1 cellular context compared by ENCODE assay signal in the genomic region with DNA sequence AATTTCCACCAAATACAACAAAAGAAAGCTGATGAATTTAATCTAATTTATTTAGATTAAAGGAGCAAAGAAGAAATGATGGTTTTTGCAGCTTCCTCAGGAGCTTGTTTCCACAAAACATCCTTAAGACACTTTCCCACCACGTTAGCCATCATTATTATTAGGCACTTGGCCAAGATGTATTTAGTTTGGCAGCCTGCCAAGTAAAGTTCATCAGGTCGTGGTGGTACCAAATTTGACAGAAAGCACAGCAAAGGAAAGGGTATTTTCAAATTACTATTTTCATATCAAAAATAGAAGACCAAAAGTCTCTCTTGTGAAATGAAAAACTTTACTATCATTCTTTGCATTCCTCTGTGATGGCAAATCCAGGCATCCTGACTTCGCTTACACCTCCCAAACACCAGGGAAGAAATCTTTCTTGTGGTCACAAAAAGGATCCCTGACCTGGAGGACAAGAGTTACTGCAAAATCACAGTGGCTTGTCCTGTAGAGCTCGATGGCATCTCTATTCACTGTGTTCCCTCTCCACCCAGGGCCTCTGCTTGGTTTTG.
TF ChIP-seq lines count a peak whose summit lies in the region.

No MANE protein-coding gene starts in this region.

TF ChIP-seq in HEK293, 187 proteins besides CTCF, POLR2A, EP300 and RAD21 (continued from another document):
- TF ChIP-seq ZNF670 (tag by site-specific recombination; IDR thresholded peaks at IDR 0.05; ENCODE audit: low read depth) (no peak), ZBTB21 (tag by site-specific recombination; IDR thresholded peaks at IDR 0.05) (no peak), ZNF544 (tag by site-specific recombination; IDR thresholded peaks at IDR 0.05) (0 out of 2 replicates have a peak, but pooled peaks have one; percentile 30), ZNF394 (tag by site-specific recombination; IDR thresholded peaks at IDR 0.05; ENCODE audit: borderline replicate concordance) (no peak), ZNF776 (tag by site-specific recombination; IDR thresholded peaks at IDR 0.05; ENCODE audit: borderline replicate concordance) (0 out of 2 replicates have a peak, but pooled peaks have one; percentile 27), HOXC10 (CRISPR knock-in tag; IDR thresholded peaks at IDR 0.05) (no peak), ZNF2 (tag by site-specific recombination; IDR thresholded peaks at IDR 0.05) (no peak), ZNF239 (tag by site-specific recombination; IDR thresholded peaks at IDR 0.05) (no peak), ZNF157 (tag by site-specific recombination; IDR thresholded peaks at IDR 0.05) (no peak), ZNF560 (tag by site-specific recombination; IDR thresholded peaks at IDR 0.05; ENCODE audit: borderline replicate concordance) (no peak), ZNF76 (tag by site-specific recombination; IDR thresholded peaks at IDR 0.05; ENCODE audit: borderline replicate concordance, low read depth) (no peak), ZNF404 (tag by site-specific recombination; IDR thresholded peaks at IDR 0.05) (no peak), ZNF132 (tag by site-specific recombination; IDR thresholded peaks at IDR 0.05; ENCODE audit: borderline replicate concordance) (0 out of 2 replicates have a peak, but pooled peaks have one; percentile 23), HOXD13 (CRISPR knock-in tag; IDR thresholded peaks at IDR 0.05; ENCODE audit: borderline replicate concordance) (no peak), ZNF623 (tag by site-specific recombination; IDR thresholded peaks at IDR 0.05) (no peak), ZNF660 (tag by site-specific recombination; IDR thresholded peaks at IDR 0.05) (0 out of 2 replicates have a peak, but pooled peaks have one; percentile 41), YY1 (tag by site-specific recombination; IDR thresholded peaks at IDR 0.05) (no peak), ZNF510 (tag by site-specific recombination; IDR thresholded peaks at IDR 0.05; ENCODE audit: insufficient replicate concordance) (no peak), KLF8 (tag by site-specific recombination; IDR thresholded peaks at IDR 0.05) (no peak)
- TF ChIP-seq, protein P1, sequence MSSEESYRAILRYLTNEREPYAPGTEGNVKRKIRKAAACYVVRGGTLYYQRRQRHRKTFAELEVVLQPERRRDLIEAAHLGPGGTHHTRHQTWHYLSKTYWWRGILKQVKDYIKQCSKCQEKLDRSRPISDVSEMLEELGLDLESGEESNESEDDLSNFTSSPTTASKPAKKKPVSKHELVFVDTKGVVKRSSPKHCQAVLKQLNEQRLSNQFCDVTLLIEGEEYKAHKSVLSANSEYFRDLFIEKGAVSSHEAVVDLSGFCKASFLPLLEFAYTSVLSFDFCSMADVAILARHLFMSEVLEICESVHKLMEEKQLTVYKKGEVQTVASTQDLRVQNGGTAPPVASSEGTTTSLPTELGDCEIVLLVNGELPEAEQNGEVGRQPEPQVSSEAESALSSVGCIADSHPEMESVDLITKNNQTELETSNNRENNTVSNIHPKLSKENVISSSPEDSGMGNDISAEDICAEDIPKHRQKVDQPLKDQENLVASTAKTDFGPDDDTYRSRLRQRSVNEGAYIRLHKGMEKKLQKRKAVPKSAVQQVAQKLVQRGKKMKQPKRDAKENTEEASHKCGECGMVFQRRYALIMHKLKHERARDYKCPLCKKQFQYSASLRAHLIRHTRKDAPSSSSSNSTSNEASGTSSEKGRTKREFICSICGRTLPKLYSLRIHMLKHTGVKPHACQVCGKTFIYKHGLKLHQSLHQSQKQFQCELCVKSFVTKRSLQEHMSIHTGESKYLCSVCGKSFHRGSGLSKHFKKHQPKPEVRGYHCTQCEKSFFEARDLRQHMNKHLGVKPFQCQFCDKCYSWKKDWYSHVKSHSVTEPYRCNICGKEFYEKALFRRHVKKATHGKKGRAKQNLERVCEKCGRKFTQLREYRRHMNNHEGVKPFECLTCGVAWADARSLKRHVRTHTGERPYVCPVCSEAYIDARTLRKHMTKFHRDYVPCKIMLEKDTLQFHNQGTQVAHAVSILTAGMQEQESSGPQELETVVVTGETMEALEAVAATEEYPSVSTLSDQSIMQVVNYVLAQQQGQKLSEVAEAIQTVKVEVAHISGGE (tag by site-specific recombination; conservative IDR thresholded peaks at IDR 0.05; ENCODE audit: low read depth): no peak
- TF ChIP-seq, protein P2, sequence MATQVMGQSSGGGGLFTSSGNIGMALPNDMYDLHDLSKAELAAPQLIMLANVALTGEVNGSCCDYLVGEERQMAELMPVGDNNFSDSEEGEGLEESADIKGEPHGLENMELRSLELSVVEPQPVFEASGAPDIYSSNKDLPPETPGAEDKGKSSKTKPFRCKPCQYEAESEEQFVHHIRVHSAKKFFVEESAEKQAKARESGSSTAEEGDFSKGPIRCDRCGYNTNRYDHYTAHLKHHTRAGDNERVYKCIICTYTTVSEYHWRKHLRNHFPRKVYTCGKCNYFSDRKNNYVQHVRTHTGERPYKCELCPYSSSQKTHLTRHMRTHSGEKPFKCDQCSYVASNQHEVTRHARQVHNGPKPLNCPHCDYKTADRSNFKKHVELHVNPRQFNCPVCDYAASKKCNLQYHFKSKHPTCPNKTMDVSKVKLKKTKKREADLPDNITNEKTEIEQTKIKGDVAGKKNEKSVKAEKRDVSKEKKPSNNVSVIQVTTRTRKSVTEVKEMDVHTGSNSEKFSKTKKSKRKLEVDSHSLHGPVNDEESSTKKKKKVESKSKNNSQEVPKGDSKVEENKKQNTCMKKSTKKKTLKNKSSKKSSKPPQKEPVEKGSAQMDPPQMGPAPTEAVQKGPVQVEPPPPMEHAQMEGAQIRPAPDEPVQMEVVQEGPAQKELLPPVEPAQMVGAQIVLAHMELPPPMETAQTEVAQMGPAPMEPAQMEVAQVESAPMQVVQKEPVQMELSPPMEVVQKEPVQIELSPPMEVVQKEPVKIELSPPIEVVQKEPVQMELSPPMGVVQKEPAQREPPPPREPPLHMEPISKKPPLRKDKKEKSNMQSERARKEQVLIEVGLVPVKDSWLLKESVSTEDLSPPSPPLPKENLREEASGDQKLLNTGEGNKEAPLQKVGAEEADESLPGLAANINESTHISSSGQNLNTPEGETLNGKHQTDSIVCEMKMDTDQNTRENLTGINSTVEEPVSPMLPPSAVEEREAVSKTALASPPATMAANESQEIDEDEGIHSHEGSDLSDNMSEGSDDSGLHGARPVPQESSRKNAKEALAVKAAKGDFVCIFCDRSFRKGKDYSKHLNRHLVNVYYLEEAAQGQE (tag by site-specific recombination; IDR thresholded peaks at IDR 0.05): no peak
- TF ChIP-seq, protein P3, sequence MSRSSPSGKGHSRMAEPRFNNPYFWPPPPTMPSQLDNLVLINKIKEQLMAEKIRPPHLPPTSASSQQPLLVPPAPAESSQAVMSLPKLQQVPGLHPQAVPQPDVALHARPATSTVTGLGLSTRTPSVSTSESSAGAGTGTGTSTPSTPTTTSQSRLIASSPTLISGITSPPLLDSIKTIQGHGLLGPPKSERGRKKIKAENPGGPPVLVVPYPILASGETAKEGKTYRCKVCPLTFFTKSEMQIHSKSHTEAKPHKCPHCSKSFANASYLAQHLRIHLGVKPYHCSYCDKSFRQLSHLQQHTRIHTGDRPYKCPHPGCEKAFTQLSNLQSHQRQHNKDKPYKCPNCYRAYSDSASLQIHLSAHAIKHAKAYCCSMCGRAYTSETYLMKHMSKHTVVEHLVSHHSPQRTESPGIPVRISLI (tag by site-specific recombination; IDR thresholded peaks at IDR 0.05): no peak
- TF ChIP-seq, protein P4, sequence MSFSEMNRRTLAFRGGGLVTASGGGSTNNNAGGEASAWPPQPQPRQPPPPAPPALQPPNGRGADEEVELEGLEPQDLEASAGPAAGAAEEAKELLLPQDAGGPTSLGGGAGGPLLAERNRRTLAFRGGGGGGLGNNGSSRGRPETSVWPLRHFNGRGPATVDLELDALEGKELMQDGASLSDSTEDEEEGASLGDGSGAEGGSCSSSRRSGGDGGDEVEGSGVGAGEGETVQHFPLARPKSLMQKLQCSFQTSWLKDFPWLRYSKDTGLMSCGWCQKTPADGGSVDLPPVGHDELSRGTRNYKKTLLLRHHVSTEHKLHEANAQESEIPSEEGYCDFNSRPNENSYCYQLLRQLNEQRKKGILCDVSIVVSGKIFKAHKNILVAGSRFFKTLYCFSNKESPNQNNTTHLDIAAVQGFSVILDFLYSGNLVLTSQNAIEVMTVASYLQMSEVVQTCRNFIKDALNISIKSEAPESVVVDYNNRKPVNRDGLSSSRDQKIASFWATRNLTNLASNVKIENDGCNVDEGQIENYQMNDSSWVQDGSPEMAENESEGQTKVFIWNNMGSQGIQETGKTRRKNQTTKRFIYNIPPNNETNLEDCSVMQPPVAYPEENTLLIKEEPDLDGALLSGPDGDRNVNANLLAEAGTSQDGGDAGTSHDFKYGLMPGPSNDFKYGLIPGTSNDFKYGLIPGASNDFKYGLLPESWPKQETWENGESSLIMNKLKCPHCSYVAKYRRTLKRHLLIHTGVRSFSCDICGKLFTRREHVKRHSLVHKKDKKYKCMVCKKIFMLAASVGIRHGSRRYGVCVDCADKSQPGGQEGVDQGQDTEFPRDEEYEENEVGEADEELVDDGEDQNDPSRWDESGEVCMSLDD (tag by site-specific recombination; IDR thresholded peaks at IDR 0.05): no peak
- TF ChIP-seq, protein P5, sequence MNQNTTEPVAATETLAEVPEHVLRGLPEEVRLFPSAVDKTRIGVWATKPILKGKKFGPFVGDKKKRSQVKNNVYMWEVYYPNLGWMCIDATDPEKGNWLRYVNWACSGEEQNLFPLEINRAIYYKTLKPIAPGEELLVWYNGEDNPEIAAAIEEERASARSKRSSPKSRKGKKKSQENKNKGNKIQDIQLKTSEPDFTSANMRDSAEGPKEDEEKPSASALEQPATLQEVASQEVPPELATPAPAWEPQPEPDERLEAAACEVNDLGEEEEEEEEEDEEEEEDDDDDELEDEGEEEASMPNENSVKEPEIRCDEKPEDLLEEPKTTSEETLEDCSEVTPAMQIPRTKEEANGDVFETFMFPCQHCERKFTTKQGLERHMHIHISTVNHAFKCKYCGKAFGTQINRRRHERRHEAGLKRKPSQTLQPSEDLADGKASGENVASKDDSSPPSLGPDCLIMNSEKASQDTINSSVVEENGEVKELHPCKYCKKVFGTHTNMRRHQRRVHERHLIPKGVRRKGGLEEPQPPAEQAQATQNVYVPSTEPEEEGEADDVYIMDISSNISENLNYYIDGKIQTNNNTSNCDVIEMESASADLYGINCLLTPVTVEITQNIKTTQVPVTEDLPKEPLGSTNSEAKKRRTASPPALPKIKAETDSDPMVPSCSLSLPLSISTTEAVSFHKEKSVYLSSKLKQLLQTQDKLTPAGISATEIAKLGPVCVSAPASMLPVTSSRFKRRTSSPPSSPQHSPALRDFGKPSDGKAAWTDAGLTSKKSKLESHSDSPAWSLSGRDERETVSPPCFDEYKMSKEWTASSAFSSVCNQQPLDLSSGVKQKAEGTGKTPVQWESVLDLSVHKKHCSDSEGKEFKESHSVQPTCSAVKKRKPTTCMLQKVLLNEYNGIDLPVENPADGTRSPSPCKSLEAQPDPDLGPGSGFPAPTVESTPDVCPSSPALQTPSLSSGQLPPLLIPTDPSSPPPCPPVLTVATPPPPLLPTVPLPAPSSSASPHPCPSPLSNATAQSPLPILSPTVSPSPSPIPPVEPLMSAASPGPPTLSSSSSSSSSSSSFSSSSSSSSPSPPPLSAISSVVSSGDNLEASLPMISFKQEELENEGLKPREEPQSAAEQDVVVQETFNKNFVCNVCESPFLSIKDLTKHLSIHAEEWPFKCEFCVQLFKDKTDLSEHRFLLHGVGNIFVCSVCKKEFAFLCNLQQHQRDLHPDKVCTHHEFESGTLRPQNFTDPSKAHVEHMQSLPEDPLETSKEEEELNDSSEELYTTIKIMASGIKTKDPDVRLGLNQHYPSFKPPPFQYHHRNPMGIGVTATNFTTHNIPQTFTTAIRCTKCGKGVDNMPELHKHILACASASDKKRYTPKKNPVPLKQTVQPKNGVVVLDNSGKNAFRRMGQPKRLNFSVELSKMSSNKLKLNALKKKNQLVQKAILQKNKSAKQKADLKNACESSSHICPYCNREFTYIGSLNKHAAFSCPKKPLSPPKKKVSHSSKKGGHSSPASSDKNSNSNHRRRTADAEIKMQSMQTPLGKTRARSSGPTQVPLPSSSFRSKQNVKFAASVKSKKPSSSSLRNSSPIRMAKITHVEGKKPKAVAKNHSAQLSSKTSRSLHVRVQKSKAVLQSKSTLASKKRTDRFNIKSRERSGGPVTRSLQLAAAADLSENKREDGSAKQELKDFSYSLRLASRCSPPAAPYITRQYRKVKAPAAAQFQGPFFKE (tag by site-specific recombination; IDR thresholded peaks at IDR 0.05; ENCODE audit: borderline replicate concordance): no peak
- TF ChIP-seq, protein P6, sequence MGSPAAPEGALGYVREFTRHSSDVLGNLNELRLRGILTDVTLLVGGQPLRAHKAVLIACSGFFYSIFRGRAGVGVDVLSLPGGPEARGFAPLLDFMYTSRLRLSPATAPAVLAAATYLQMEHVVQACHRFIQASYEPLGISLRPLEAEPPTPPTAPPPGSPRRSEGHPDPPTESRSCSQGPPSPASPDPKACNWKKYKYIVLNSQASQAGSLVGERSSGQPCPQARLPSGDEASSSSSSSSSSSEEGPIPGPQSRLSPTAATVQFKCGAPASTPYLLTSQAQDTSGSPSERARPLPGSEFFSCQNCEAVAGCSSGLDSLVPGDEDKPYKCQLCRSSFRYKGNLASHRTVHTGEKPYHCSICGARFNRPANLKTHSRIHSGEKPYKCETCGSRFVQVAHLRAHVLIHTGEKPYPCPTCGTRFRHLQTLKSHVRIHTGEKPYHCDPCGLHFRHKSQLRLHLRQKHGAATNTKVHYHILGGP (tag by site-specific recombination; IDR thresholded peaks at IDR 0.05): 0 out of 2 replicates have a peak, but pooled peaks have one; percentile 39
